Comparison of ENCODE assay signal across 8 cellular contexts in genomic region chr9:97740848-97741821, GRCh38.
DNase-seq lines count a peak whose midpoint lies in the region; ATAC-seq lines count a peak whose summit lies in the region.

No MANE protein-coding gene starts in this region.

- H3K27ac ChIP-seq in effector memory CD4-positive, alpha-beta T cell (ENCODE audit: insufficient read depth, low read length, poor library complexity, severe bottlenecking): no peak overlapping the region

- no peaks in the 10 kb centered on the region for H3K36me3 ChIP-seq in effector memory CD4-positive, alpha-beta T cell (ENCODE audit: control insufficient read depth, insufficient read depth, low read length)

- peak overlapping the region; percentile 20 for H3K4me3 ChIP-seq in effector memory CD4-positive, alpha-beta T cell (ENCODE audit: insufficient read depth, low read depth, low read length, poor library complexity, severe bottlenecking)

- ATAC-seq in HG02678 (IDR thresholded peaks at IDR 0.05; ENCODE audit: unreplicated experiment): peak; percentile 63
- ATAC-seq in HG03521 (IDR thresholded peaks at IDR 0.05; ENCODE audit: unreplicated experiment): no peak

- H3K4me1 ChIP-seq in effector memory CD4-positive, alpha-beta T cell (ENCODE audit: control insufficient read depth, insufficient read depth, low read length, poor library complexity, severe bottlenecking): peaks cover 8% of the 10 kb centered on the region

- peaks cover 5% of the 10 kb centered on the region for H3K9me3 ChIP-seq in effector memory CD4-positive, alpha-beta T cell (ENCODE audit: control insufficient read depth, low read length)

- peaks cover 9% of the 10 kb centered on the region for H3K27me3 ChIP-seq in effector memory CD4-positive, alpha-beta T cell (replicated peaks; ENCODE audit: control insufficient read depth, insufficient read depth, low read length, poor library complexity, severe bottlenecking)

- DNase-seq in AG20443 (ENCODE audit: low spot score): peak; percentile 74
- DNase-seq in activated CD4-positive, alpha-beta T cell treated with anti-CD3 and anti-CD28 coated beads for 4 hours: peak; percentile 11
- DNase-seq in effector memory CD4-positive, alpha-beta T cell: peak in 1 of 3 donors; percentile 2
- peak; percentile 14 for DNase-seq in medulla oblongata (ENCODE audit: extremely low spot score)
- DNase-seq in stimulated activated CD8-positive, alpha-beta memory T cell treated with anti-CD3 and anti-CD28 coated beads, Interleukin-4, amount 100 ng/mL, for 48 hours: peak; percentile 52
- DNase-seq in NK-92 treated with Interleukin-12 subunit alpha and Interleukin-12 subunit beta, amount 100 ng/mL, for 24 hours (lab: John Stamatoyannopoulos, UW): no peak
